In the genomic region with DNA sequence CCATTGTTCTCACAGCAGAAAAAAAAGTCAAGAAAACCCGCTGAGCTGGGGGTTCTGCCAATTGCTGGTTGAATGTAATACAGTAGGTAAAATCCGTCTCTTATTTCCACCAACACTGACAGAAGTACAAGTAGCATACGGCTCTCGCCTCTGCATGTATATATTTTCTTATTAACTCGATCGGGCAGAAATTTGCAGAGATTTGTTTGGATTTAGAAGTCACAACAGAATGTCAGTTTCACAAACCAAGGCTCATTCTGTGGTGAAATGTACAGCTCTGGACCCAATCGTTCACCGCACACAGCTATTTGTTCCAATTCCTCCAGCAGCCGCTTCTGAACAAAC, we compare ENCODE assay signal across 17 cellular contexts.
DNase-seq lines count a peak whose midpoint lies in the region; ATAC-seq, FAIRE-seq and TF ChIP-seq lines count a peak whose summit lies in the region.
"Had no signal": no experiment of that assay in that cellular context is flagged by ENCODE, and none has a peak within 500 bp of the region (broad histone marks: within the 10 kb centered on the region; RNA-seq: fewer than 3 reads in every experiment).

No MANE protein-coding gene starts in this region.

- no peak for TF ChIP-seq POLR2A in HepG2 (IDR thresholded peaks at IDR 0.05; ENCODE audit: insufficient read depth in 1 of 2, low read depth in 2 of 2, low read length in 2 of 2)

- H3K4me2 ChIP-seq in OCI-LY1 (ENCODE audit: low read length) (no peak overlapping the region), skeletal muscle satellite cell (ENCODE audit: low read length) (peak overlapping the region; percentile 77), HepG2 (ENCODE audit: low read depth, low read length) (no peak overlapping the region)
- H3K4me2 ChIP-seq: PC-9 had no signal

- TF ChIP-seq RAD21 in HepG2 (CRISPR knock-in tag; IDR thresholded peaks at IDR 0.05), result no peak

- POLR2A ChIA-PET in HepG2 (lab: Yijun Ruan, JAX), result no interaction called here

- in situ Hi-C loops in HepG2 (cut with HindIII; ENCODE audit: extremely low pct_ligation_motif_present, low pct_unique_long_range_greater_than_20kb), result no loop called here

- ATAC-seq in GM21367 (IDR thresholded peaks at IDR 0.05; ENCODE audit: unreplicated experiment) (no peak), GM21576 (IDR thresholded peaks at IDR 0.05; ENCODE audit: unreplicated experiment) (no peak), HepG2 (no peak)
- ATAC-seq: activated CD8-positive, alpha-beta T cell treated with anti-CD3 and anti-CD28 coated beads for 36 hours had no signal

- TF ChIP-seq EP300 in HepG2 (IDR thresholded peaks at IDR 0.05; ENCODE audit: low read depth in 2 of 2, low read length in 2 of 2), result no peak
- TF ChIP-seq EP300 in HepG2 (CRISPR knock-in tag; IDR thresholded peaks at IDR 0.05; ENCODE audit: borderline replicate concordance), result no peak

- DNase-seq in BE2C (no peak), fibroblast of villous mesenchyme (ENCODE audit: low read depth) (peak; percentile 40), HUDEP-2 (lab: John Stamatoyannopoulos, UW; ENCODE audit: unreplicated experiment in 76 of 76) (no peak), HepG2 (ENCODE audit: low spot score) (no peak)
- DNase-seq: activated CD8-positive, alpha-beta T cell treated with anti-CD3 and anti-CD28 coated beads for 36 hours; activated naive CD4-positive, alpha-beta T cell; CD4-positive, CD25-positive, alpha-beta regulatory T cell; NCI-H345; PC-9; stimulated activated CD4-positive, alpha-beta T cell treated with anti-CD3 and anti-CD28 coated beads, Interleukin-1b, Interleukin-23, amount 100 ng/mL, for 48 hours; T-helper 2 cell had no signal

- peaks cover 14% of the 10 kb centered on the region for H3K4me1 ChIP-seq in BE2C
- peaks cover 13% of the 10 kb centered on the region for H3K4me1 ChIP-seq in OCI-LY1 (ENCODE audit: insufficient read depth, low read length, severe bottlenecking)
- peaks cover 17% of the 10 kb centered on the region for H3K4me1 ChIP-seq in skeletal muscle satellite cell (ENCODE audit: control insufficient read depth, insufficient read depth, low read length)
- no peaks in the 10 kb centered on the region for H3K4me1 ChIP-seq in HepG2 (ENCODE audit: insufficient read depth, low read length)

- H3K27ac ChIP-seq in OCI-LY1 (ENCODE audit: low read depth, low read length, poor library complexity, severe bottlenecking), result peak overlapping the region; percentile 24
- no peak overlapping the region for H3K27ac ChIP-seq in HepG2 (ENCODE audit: extremely low read length, insufficient read depth, low read length)
- H3K27ac ChIP-seq: neutrophil, PC-9 had no signal

- H2AFZ ChIP-seq in OCI-LY1 (ENCODE audit: low read length), result no peak overlapping the region
- H2AFZ ChIP-seq in HepG2 (ENCODE audit: low read length), result no peak overlapping the region
- H2AFZ ChIP-seq: PC-9 had no signal

- H3K4me3 ChIP-seq in BE2C (ENCODE audit: low read depth, low read length) (peak overlapping the region; percentile 49), OCI-LY1 (ENCODE audit: low read depth, low read length, poor library complexity, severe bottlenecking) (no peak overlapping the region), fibroblast of villous mesenchyme (ENCODE audit: low read depth, low read length) (no peak overlapping the region), skeletal muscle satellite cell (ENCODE audit: low read length) (peak overlapping the region; percentile 39), HepG2 (replicated peaks in 1 of 3; ENCODE audit: insufficient read depth in 1 of 3, low read depth in 2 of 3, low read length in 3 of 3) (no peak overlapping the region)
- H3K4me3 ChIP-seq: PC-9 had no signal

- H3K9me2 ChIP-seq in OCI-LY1 (ENCODE audit: low read depth, low read length), result no peaks in the 10 kb centered on the region

- H3K9me3 ChIP-seq in BE2C, result no peaks in the 10 kb centered on the region
- no peaks in the 10 kb centered on the region for H3K9me3 ChIP-seq in OCI-LY1 (ENCODE audit: low read length)
- H3K9me3 ChIP-seq in skeletal muscle satellite cell (replicated peaks; ENCODE audit: low read length), result no peaks in the 10 kb centered on the region
- no peaks in the 10 kb centered on the region for H3K9me3 ChIP-seq in HepG2 (ENCODE audit: low read length)
- H3K9me3 ChIP-seq: neutrophil had no signal

- FAIRE-seq in HepG2 (lab: Jason Lieb, UNC), result no peak
- FAIRE-seq: colon had no signal

- TF ChIP-seq CTCF in BE2C (IDR thresholded peaks at IDR 0.05; ENCODE audit: low read depth, low read length) (no peak), OCI-LY1 (IDR thresholded peaks at IDR 0.05; ENCODE audit: low read length) (no peak), fibroblast of villous mesenchyme (IDR thresholded peaks at IDR 0.05; ENCODE audit: insufficient read depth, low read depth, low read length) (no peak), HepG2 (CRISPR knock-in tag; IDR thresholded peaks at IDR 0.05) (no peak)

- H3K27me3 ChIP-seq in BE2C (no peaks in the 10 kb centered on the region), OCI-LY1 (ENCODE audit: insufficient read depth, low read length) (no peaks in the 10 kb centered on the region), skeletal muscle satellite cell (ENCODE audit: control insufficient read depth, insufficient read depth, low read length) (no peaks in the 10 kb centered on the region), HepG2 (ENCODE audit: control insufficient read depth in 1 of 2, insufficient read depth in 2 of 2, low read length in 2 of 2) (no peaks in the 10 kb centered on the region)
- H3K27me3 ChIP-seq: neutrophil had no signal

- H3K36me3 ChIP-seq in BE2C (peaks cover 13% of the 10 kb centered on the region), OCI-LY1 (ENCODE audit: insufficient read depth, low read length) (peaks cover 15% of the 10 kb centered on the region), skeletal muscle satellite cell (ENCODE audit: insufficient read depth, low read length) (no peaks in the 10 kb centered on the region), HepG2 (replicated peaks in 1 of 2; ENCODE audit: control insufficient read depth in 1 of 2, insufficient read depth in 2 of 2, low read length in 2 of 2) (no peaks in the 10 kb centered on the region)
- H3K36me3 ChIP-seq: neutrophil had no signal

- H4K20me1 ChIP-seq in OCI-LY1 (ENCODE audit: insufficient read depth, low read length), result no peaks in the 10 kb centered on the region
- H4K20me1 ChIP-seq in HepG2 (ENCODE audit: insufficient read depth, low read length), result no peaks in the 10 kb centered on the region

- CTCF ChIA-PET in HepG2 (lab: Yijun Ruan, JAX; ENCODE audit: low intra/inter-chr PET ratio, low total read pairs), result no interaction called here

- no peak overlapping the region for H3K9ac ChIP-seq in OCI-LY1 (ENCODE audit: low read length)
- peak overlapping the region; percentile 28 for H3K9ac ChIP-seq in skeletal muscle satellite cell (ENCODE audit: low read depth, low read length)
- H3K9ac ChIP-seq in HepG2 (ENCODE audit: insufficient read depth, low read depth, low read length), result no peak overlapping the region

- H3F3A ChIP-seq in OCI-LY1 (ENCODE audit: insufficient read depth, low read length), result no peaks in the 10 kb centered on the region; the same call in 1 of the 2 replicates

- intact Hi-C loops in HepG2 (cut with micrococcal nuclease; ENCODE audit: unreplicated experiment), result no loop called here

- BruUV-seq in HepG2 (replicated peaks; lab: Mats Ljungman, UMichigan), result no TSS peak

- H3K79me2 ChIP-seq in OCI-LY1 (ENCODE audit: insufficient read depth, low read length) (peaks cover 39% of the 10 kb centered on the region), HepG2 (ENCODE audit: insufficient read depth, low read length) (no peaks in the 10 kb centered on the region)

- whole genome bisulfite sequencing in HepG2 (ENCODE audit: low lambda C conversion rate), result 44% methylated on average over 9 of the region's 9 CpGs

TF ChIP-seq in HepG2, 621 proteins besides CTCF, POLR2A, EP300 and RAD21:
- TF ChIP-seq SRSF1 (optimal IDR thresholded peaks at IDR 0.05; ENCODE audit: low read depth, low read length), result no peak
- TF ChIP-seq ZNF264 (CRISPR knock-in tag; IDR thresholded peaks at IDR 0.05), result no peak
- no peak for TF ChIP-seq NR2F2 (IDR thresholded peaks at IDR 0.05; ENCODE audit: borderline replicate concordance, low read depth)
- TF ChIP-seq ZNF446 (CRISPR knock-in tag; IDR thresholded peaks at IDR 0.05), result no peak
- TF ChIP-seq, protein P1, sequence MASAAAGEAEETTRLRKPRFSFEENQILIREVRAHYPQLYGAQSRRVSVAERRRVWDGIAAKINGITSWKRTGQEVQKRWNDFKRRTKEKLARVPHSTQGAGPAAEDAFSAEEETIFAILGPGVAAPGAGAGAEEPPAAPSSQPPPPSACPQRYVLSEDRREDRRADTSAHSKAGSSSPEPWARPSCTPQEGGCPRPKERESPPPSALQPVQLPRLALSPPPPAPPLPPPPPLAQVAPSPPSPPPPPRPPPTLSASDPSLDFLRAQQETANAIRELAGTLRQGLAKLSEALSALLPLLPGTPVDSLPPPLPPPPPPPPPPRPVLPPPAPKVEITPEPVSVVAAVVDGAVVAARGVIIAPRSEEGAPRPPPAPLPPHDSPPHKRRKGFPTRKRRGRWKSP (CRISPR knock-in tag; IDR thresholded peaks at IDR 0.05), result no peak
- no peak for TF ChIP-seq MTA1 (CRISPR knock-in tag; IDR thresholded peaks at IDR 0.05; ENCODE audit: borderline replicate concordance)
- TF ChIP-seq ZNF24 (IDR thresholded peaks at IDR 0.05), result no peak
- TF ChIP-seq ZFYVE20 (CRISPR knock-in tag; IDR thresholded peaks at IDR 0.05; ENCODE audit: borderline replicate concordance, low read depth), result no peak
- no peak for TF ChIP-seq ATM (IDR thresholded peaks at IDR 0.05; ENCODE audit: borderline replicate concordance)
- no peak for TF ChIP-seq ZNF614 (CRISPR knock-in tag; IDR thresholded peaks at IDR 0.05; ENCODE audit: borderline replicate concordance)
- TF ChIP-seq ZNF768 (CRISPR knock-in tag; IDR thresholded peaks at IDR 0.05), result no peak

Comparison
In these comparisons a context has a peak if more than half of its experiments do, and no peak if none do; other contexts are left out.
1. H3K4me3 ChIP-seq: peak in BE2C (single experiment) and skeletal muscle satellite cell (single experiment); none in OCI-LY1 (single experiment), fibroblast of villous mesenchyme (single experiment) and HepG2 (0 of 3).